28 cellular contexts compared by ENCODE assay signal in genomic region chr6:112321882-112322508, GRCh38. TPM values are rescaled to one million over a fixed set of nuclear protein-coding genes. Genes with fewer than 3 reads are reported as not detected.
DNase-seq lines count a peak whose midpoint lies in the region; ATAC-seq and TF ChIP-seq lines count a peak whose summit lies in the region.
"Had no signal": no experiment of that assay in that cellular context is flagged by ENCODE, and none has a peak within 500 bp of the region (broad histone marks: within the 10 kb centered on the region; RNA-seq: fewer than 3 reads in every experiment).

No MANE protein-coding gene starts in this region.

- no peaks in the 10 kb centered on the region for H3K27me3 Mint-ChIP-seq in osteocyte (ENCODE audit: unreplicated experiment)

- DNase-seq in astrocyte of the hippocampus (ENCODE audit: low read depth, low spot score) (peak; percentile 7), fibroblast of villous mesenchyme (ENCODE audit: low read depth) (peak; percentile 37), osteocyte (ENCODE audit: extremely low spot score, unreplicated experiment) (no peak), anterior cingulate cortex (lab: John Stamatoyannopoulos, UW) (no peak), hippocampal formation (lab: John Stamatoyannopoulos, UW) (no peak)
- DNase-seq: activated CD8-positive, alpha-beta T cell treated with anti-CD3 and anti-CD28 coated beads for 36 hours; activated effector memory CD4-positive, alpha-beta T cell treated with Interleukin-2 at 50 U/mL for 16 hours; activated naive CD8-positive, alpha-beta T cell treated with anti-CD3 and anti-CD28 coated beads for 36 hours; body of pancreas; C1 segment of cervical spinal cord; COR-L47; DMS53; effector CD4-positive, alpha-beta T cell; foreskin keratinocyte; heart right ventricle; left colon; NCI-H1417; NCI-H2029 treated with DMSO at 0.1 percent for 48 hours; spleen; trophoblast cell had no signal

- ATAC-seq in HG03139 (IDR thresholded peaks at IDR 0.05; ENCODE audit: unreplicated experiment), result no peak
- ATAC-seq: activated CD4-positive, CD25-positive, alpha-beta regulatory T cell treated with anti-CD3 and anti-CD28 coated beads, Interleukin-2, amount 50 U/mL, for 24 hours; activated CD8-positive, alpha-beta T cell treated with anti-CD3 and anti-CD28 coated beads for 36 hours; body of pancreas; foreskin keratinocyte; HCT116; heart right ventricle; left colon had no signal

- H3K36me3 ChIP-seq in HEK293 (ENCODE audit: control insufficient read depth in 2 of 2, insufficient read depth in 1 of 2, low read length in 2 of 2), result no peaks in the 10 kb centered on the region
- H3K36me3 ChIP-seq: heart right ventricle, spleen had no signal

- no peak overlapping the region for H3K4me3 Mint-ChIP-seq in osteocyte (ENCODE audit: unreplicated experiment)
- H3K4me3 Mint-ChIP-seq: activated CD8-positive, alpha-beta T cell treated with anti-CD3 and anti-CD28 coated beads for 36 hours; activated naive CD8-positive, alpha-beta T cell treated with anti-CD3 and anti-CD28 coated beads for 36 hours had no signal

- TF ChIP-seq CTCF in HEK293 (tag by site-specific recombination; IDR thresholded peaks at IDR 0.05) (no peak), fibroblast of villous mesenchyme (IDR thresholded peaks at IDR 0.05; ENCODE audit: insufficient read depth, low read depth, low read length) (no peak), osteocyte (IDR thresholded peaks at IDR 0.05) (no peak)

- CTCF ChIA-PET in HEK293 (lab: Yijun Ruan, JAX), result interaction anchor here (0.5 to 1.4 kb wide), 5 partner anchors 11 to 159 kb away, joined by 3 to 6 read pairs (median 3); no protein-coding TSS in a partner anchor

- POLR2A ChIA-PET in HEK293 (lab: Yijun Ruan, JAX), result no interaction called here

- H3K27ac ChIP-seq in HEK293 (ENCODE audit: extremely low read depth, low read depth, low read length), result no peak overlapping the region
- H3K27ac ChIP-seq: body of pancreas, foreskin keratinocyte, heart right ventricle, KMS-11, spleen had no signal

- H3K36me3 Mint-ChIP-seq in osteocyte (ENCODE audit: unreplicated experiment), result no peaks in the 10 kb centered on the region
- H3K36me3 Mint-ChIP-seq: activated naive CD8-positive, alpha-beta T cell treated with anti-CD3 and anti-CD28 coated beads for 36 hours had no signal

- H3K27ac Mint-ChIP-seq in osteocyte (ENCODE audit: unreplicated experiment), result peak overlapping the region; percentile 44
- H3K27ac Mint-ChIP-seq: activated CD8-positive, alpha-beta T cell treated with anti-CD3 and anti-CD28 coated beads for 36 hours; activated naive CD8-positive, alpha-beta T cell treated with anti-CD3 and anti-CD28 coated beads for 36 hours had no signal

- H3K4me3 ChIP-seq in HEK293 (ENCODE audit: low read depth, low read length), result no peak overlapping the region
- no peak overlapping the region for H3K4me3 ChIP-seq in fibroblast of villous mesenchyme (ENCODE audit: low read depth, low read length)
- H3K4me3 ChIP-seq: body of pancreas, heart right ventricle, spleen had no signal

- H3K4me1 Mint-ChIP-seq in osteocyte (ENCODE audit: unreplicated experiment), result peaks cover 36% of the 10 kb centered on the region
- H3K4me1 Mint-ChIP-seq: activated naive CD8-positive, alpha-beta T cell treated with anti-CD3 and anti-CD28 coated beads for 36 hours had no signal

- no peaks in the 10 kb centered on the region for H3K4me1 ChIP-seq in HEK293 (ENCODE audit: control insufficient read depth, insufficient read depth, low read length)
- H3K4me1 ChIP-seq: body of pancreas, heart right ventricle, spleen had no signal

- H3K9me3 Mint-ChIP-seq in osteocyte (ENCODE audit: unreplicated experiment), result no peaks in the 10 kb centered on the region
- H3K9me3 Mint-ChIP-seq: activated CD8-positive, alpha-beta T cell treated with anti-CD3 and anti-CD28 coated beads for 36 hours; activated naive CD8-positive, alpha-beta T cell treated with anti-CD3 and anti-CD28 coated beads for 36 hours had no signal

- H3K9me3 ChIP-seq in HEK293 (ENCODE audit: control insufficient read depth, insufficient read depth, low read depth, low read length), result no peaks in the 10 kb centered on the region
- H3K9me3 ChIP-seq: body of pancreas, heart right ventricle, spleen had no signal

TF ChIP-seq in HEK293, 187 proteins besides CTCF, POLR2A, EP300 and RAD21:
- TF ChIP-seq BCL6B (tag by site-specific recombination; IDR thresholded peaks at IDR 0.05), result 0 out of 2 replicates have a peak, but pooled peaks have one; percentile 21
- no peak for TF ChIP-seq ZNF184 (tag by site-specific recombination; IDR thresholded peaks at IDR 0.05)
- TF ChIP-seq PRDM1 (tag by site-specific recombination; IDR thresholded peaks at IDR 0.05), result 0 out of 2 replicates have a peak, but pooled peaks have one; percentile 13
- TF ChIP-seq ZSCAN5A (tag by site-specific recombination; IDR thresholded peaks at IDR 0.05), result no peak

RNA-seq across cellular contexts. Expression of gene RFPL4B, which starts 25.1 kb away (rescaled TPM):
- 0.86 TPM in 1 of 2 replicates, not detected in the other for total RNA-seq in fibroblast of villous mesenchyme
- not detected in 2 replicates for total RNA-seq in osteocyte
- total RNA-seq: activated CD8-positive, alpha-beta T cell treated with anti-CD3 and anti-CD28 coated beads for 36 hours; activated naive CD8-positive, alpha-beta T cell treated with anti-CD3 and anti-CD28 coated beads for 36 hours; body of pancreas; cerebellum; epithelial cell of proximal tubule; foreskin keratinocyte; left colon; spleen; T-helper 1 cell treated with Interleukin-12 subunit alpha and Interleukin-12 subunit beta and Interleukin-4 antibody, amounts not matched to agents 30 ng/mL and 1 ng/mL, for 36 hours had no signal

Comparison
In these comparisons a context has a peak if more than half of its experiments do, and no peak if none do; other contexts are left out.
1. DNase-seq: peak in astrocyte of the hippocampus (single experiment) and fibroblast of villous mesenchyme (single experiment); none in osteocyte (single experiment), anterior cingulate cortex (0 of 58) and hippocampal formation (0 of 2).